22 cellular contexts compared by ENCODE assay signal in genomic region chr15:98583758-98584157, GRCh38.
DNase-seq lines count a peak whose midpoint lies in the region; ATAC-seq, FAIRE-seq and TF ChIP-seq lines count a peak whose summit lies in the region.
"Had no signal": no experiment of that assay in that cellular context is flagged by ENCODE, and none has a peak within 500 bp of the region (broad histone marks: within the 10 kb centered on the region; RNA-seq: fewer than 3 reads in every experiment).

No MANE protein-coding gene starts in this region.

- H3K27ac ChIP-seq in psoas muscle (no peak overlapping the region), right atrium auricular region (no peak overlapping the region)

- H3K9me3 ChIP-seq in psoas muscle (no peaks in the 10 kb centered on the region), right atrium auricular region (no peaks in the 10 kb centered on the region)
- H3K9me3 ChIP-seq: MG63 had no signal

- WGBS in psoas muscle, 3 donors: 41 to 51% (median 49%) methylated on average over 1 of the region's 1 CpG

- TF ChIP-seq CTCF in psoas muscle (IDR thresholded peaks at IDR 0.05): no peak
- no peak for TF ChIP-seq CTCF in right atrium auricular region (IDR thresholded peaks at IDR 0.05)

- no peak overlapping the region for H3K4me3 ChIP-seq in psoas muscle
- no peak overlapping the region for H3K4me3 ChIP-seq in right atrium auricular region
- H3K4me3 ChIP-seq: MG63 had no signal

- H3K27me3 ChIP-seq in psoas muscle (ENCODE audit: insufficient read depth in 3 of 3, low read length in 2 of 3): peaks cover 9 to 65% (median 11%) of the 10 kb centered on the region in 3 donors
- no peaks in the 10 kb centered on the region for H3K27me3 ChIP-seq in right atrium auricular region

- DNase-seq in NCI-H345 treated with DMSO at 0.1 percent for 48 hours (lab: John Stamatoyannopoulos, UW; ENCODE audit: unreplicated experiment) (peak; percentile 0), NCI-H345 (lab: John Stamatoyannopoulos, UW) (no peak), NCI-H1417 (lab: John Stamatoyannopoulos, UW) (peak in 2 of 3 experiments; percentile 84 to 99), NCI-H82 treated with DMSO at 0.1 percent for 48 hours (lab: John Stamatoyannopoulos, UW; ENCODE audit: unreplicated experiment) (peak; percentile 31), frontal cortex (ENCODE audit: low spot score in 2 of 2) (no peak), psoas muscle (no peak), right atrium auricular region (ENCODE audit: low spot score) (no peak)
- DNase-seq: 8988T; AML-193; C1 segment of cervical spinal cord; CD8-positive, alpha-beta T cell; DMS53; GDM1; HCEC 1CT; Kasumi-1; MG63; NCI-H146; NCI-H2029 treated with DMSO at 0.1 percent for 48 hours; NCI-H774; T1000 had no signal

- FAIRE-seq in frontal cortex (lab: Jason Lieb, UNC): no peak
- FAIRE-seq: GM18507 had no signal

- H3K4me1 ChIP-seq in psoas muscle: no peaks in the 10 kb centered on the region
- H3K4me1 ChIP-seq in right atrium auricular region: peaks cover 0 to 8% of the 10 kb centered on the region in 2 donors

- intact Hi-C loops in psoas muscle (cut with DNase I): no loop called here

- no peaks in the 10 kb centered on the region for H3K36me3 ChIP-seq in psoas muscle (ENCODE audit: insufficient read depth in 1 of 2, low read depth in 1 of 2)
- no peaks in the 10 kb centered on the region for H3K36me3 ChIP-seq in right atrium auricular region
- H3K36me3 ChIP-seq: MG63 had no signal

- no peak for ATAC-seq in psoas muscle
- ATAC-seq: CD8-positive, alpha-beta T cell; Right ventricle myocardium inferior had no signal

Comparison
In these comparisons a context has a peak if more than half of its experiments do, and no peak if none do; other contexts are left out.
1. DNase-seq: peak in NCI-H345 treated with DMSO at 0.1 percent for 48 hours (single experiment), NCI-H1417 (2 of 3) and NCI-H82 treated with DMSO at 0.1 percent for 48 hours (single experiment); none in NCI-H345 (single experiment), frontal cortex (0 of 2), psoas muscle (0 of 2) and right atrium auricular region (single experiment).